ENCODE assay signal across 8 cellular contexts in the genomic region with DNA sequence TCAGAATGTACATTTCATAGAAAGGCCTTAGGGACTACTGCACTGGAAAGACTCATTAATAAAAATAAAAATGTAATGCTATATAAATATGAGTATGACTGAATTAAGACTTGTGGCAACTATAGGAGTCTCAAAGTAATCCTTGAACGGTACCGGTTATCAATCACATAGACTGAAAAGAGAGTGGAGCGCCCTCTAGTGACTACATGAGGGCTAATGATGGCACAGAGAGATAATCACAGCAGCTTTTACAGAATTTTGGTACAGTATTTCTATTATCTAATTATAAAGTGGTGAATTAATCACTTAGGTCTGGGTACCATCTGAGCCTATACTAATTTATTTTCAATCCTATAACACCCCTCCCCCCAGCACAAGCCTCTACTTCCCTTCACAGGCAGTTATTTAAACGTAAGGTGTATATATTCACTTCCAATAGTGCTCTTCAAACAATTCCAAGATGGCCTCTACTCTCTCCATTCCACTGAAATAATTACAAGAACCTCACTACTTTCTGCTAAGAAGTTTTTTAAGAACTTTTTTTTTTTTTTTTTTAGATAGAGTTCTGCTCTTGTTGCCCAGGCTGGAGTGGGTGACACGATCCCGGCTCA. TPM values are rescaled to one million over a fixed set of nuclear protein-coding genes. Genes with fewer than 3 reads are reported as not detected.
DNase-seq lines count a peak whose midpoint lies in the region; ATAC-seq, FAIRE-seq and TF ChIP-seq lines count a peak whose summit lies in the region.

No MANE protein-coding gene starts in this region.

- no peak overlapping the region for H3K4me2 ChIP-seq in DND-41 (ENCODE audit: insufficient read depth, low read length)

- peaks cover 76% of the 10 kb centered on the region for H3K79me2 ChIP-seq in DND-41 (ENCODE audit: insufficient read depth, low read length)

- H3K36me3 Mint-ChIP-seq in T-cell, result peaks cover 20% of the 10 kb centered on the region
- peaks cover 37% of the 10 kb centered on the region for H3K36me3 Mint-ChIP-seq in brain

- TF ChIP-seq CTCF in DND-41 (IDR thresholded peaks at IDR 0.05; ENCODE audit: borderline replicate concordance, extremely low read depth, low read length, poor library complexity, severe bottlenecking), result peak; percentile 80
- peak; percentile 86 for TF ChIP-seq CTCF in LNCAP (IDR thresholded peaks at IDR 0.05)
- peak; percentile 72 to 80 for TF ChIP-seq CTCF in brain (conservative IDR thresholded peaks at IDR 0.05)

- ATAC-seq in DND-41 (ENCODE audit: insufficient read depth, low read depth) (peak; percentile 80), T-cell (replicated peaks in 1 of 4) (peak; percentile 71 to 82 (median 78)), GM19035 (IDR thresholded peaks at IDR 0.05; ENCODE audit: unreplicated experiment) (no peak), GM19395 (IDR thresholded peaks at IDR 0.05; ENCODE audit: unreplicated experiment) (no peak)

- POLR2A ChIA-PET in T-cell (lab: Charles Lee), result interaction anchor here (0.6 to 0.7 kb wide), 2 partner anchors 10 to 1102 kb away, joined by 4 to 8 read pairs; no protein-coding TSS in a partner anchor

- H2AFZ ChIP-seq in DND-41 (ENCODE audit: low read depth, low read length), result no peak overlapping the region

- H3K4me1 ChIP-seq in DND-41 (ENCODE audit: insufficient read depth, low read length), result no peaks in the 10 kb centered on the region

- CTCF ChIA-PET in T-cell (lab: Charles Lee), result interaction anchor here (0.7 kb wide), 3 partner anchors 18 to 71 kb away, joined by 6 to 10 read pairs (median 6); no protein-coding TSS in a partner anchor

- H3K9me3 Mint-ChIP-seq in T-cell (no peaks in the 10 kb centered on the region), brain (no peaks in the 10 kb centered on the region)

- H3K27me3 Mint-ChIP-seq in T-cell (no peaks in the 10 kb centered on the region), brain (no peaks in the 10 kb centered on the region)

- H3K4me3 Mint-ChIP-seq in T-cell, result no peak overlapping the region
- no peak overlapping the region for H3K4me3 Mint-ChIP-seq in brain

- no peaks in the 10 kb centered on the region for H3K9me3 ChIP-seq in DND-41 (ENCODE audit: insufficient read depth, low read length, severe bottlenecking)

- DNase-seq in DND-41, result peak; percentile 41
- peak in 29 of 34 experiments; percentile 10 to 67 (median 45) for DNase-seq in T-cell
- peak; percentile 64 for DNase-seq in stimulated activated CD4-positive, alpha-beta T cell treated with anti-CD3 and anti-CD28 coated beads, Interleukin-4, amount 100 ng/mL, for 24 hours

- no peak overlapping the region for H3K9ac ChIP-seq in DND-41 (ENCODE audit: low read depth, low read length)

- no peak overlapping the region for H3K27ac ChIP-seq in DND-41 (ENCODE audit: low read length)

- no peak overlapping the region for H3K4me3 ChIP-seq in DND-41 (ENCODE audit: low read depth in 1 of 2, low read length in 2 of 2)

- H4K20me1 ChIP-seq in DND-41 (ENCODE audit: insufficient read depth, low read length), result peaks cover 30% of the 10 kb centered on the region

- H3K4me1 Mint-ChIP-seq in T-cell, result peaks cover 21 to 35% (median 22%) of the 10 kb centered on the region in 3 donors
- peaks cover 26% of the 10 kb centered on the region for H3K4me1 Mint-ChIP-seq in brain

- no peaks in the 10 kb centered on the region for H3K27me3 ChIP-seq in DND-41 (ENCODE audit: insufficient read depth, low read length, poor library complexity)

- H3K27ac Mint-ChIP-seq in T-cell, result no peak overlapping the region
- peak overlapping the region in 3 of 5 experiments; percentile 25 to 63 (median 63) for H3K27ac Mint-ChIP-seq in brain

- FAIRE-seq in islet of Langerhans (lab: Jason Lieb, UNC), result peak; percentile 60

- H3K36me3 ChIP-seq in DND-41 (ENCODE audit: insufficient read depth, low read length), result peaks cover 52% of the 10 kb centered on the region

RNA-seq across cellular contexts. Expression of gene ANKFY1, which starts 40.7 kb away (rescaled TPM):
- total RNA-seq in T-cell, result 10 to 100 TPM; 58.0 to 69.6 (median 67.0) TPM
- polyA plus RNA-seq in brain (ENCODE audit: insufficient read depth, low read depth, low replicate concordance), result 26.5 TPM

Comparison
In these comparisons a context has a peak if more than half of its experiments do, and no peak if none do; other contexts are left out.
1. ATAC-seq: peak in DND-41 (single experiment) and T-cell (4 of 4); none in GM19035 (single experiment) and GM19395 (single experiment).
2. H3K27ac Mint-ChIP-seq: peak in brain (3 of 5); none in T-cell (0 of 2).
3. Peak in every context shown above with its lines, with median percentiles within 50 percentile points of each other: DNase-seq and CTCF ChIP-seq.